In the genomic region with DNA sequence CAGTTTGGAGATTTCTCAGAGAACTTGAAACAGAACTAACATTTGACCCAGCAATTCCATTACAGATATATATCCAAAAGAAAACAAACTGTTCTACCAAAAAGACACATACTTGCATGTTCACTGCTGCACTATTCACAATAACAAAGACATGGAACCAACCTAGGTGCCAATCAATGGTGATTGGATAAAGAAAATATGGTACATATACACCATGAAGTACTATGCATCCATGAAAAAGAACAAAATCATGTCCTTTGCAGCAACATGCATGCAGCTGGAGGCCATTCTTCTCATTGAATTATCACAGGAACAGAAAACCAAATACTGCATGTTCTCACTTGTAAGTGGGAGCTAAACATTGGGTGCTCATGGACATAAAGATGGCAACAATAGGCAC, we compare ENCODE assay signal across 30 cellular contexts. TPM values are rescaled to one million over a fixed set of nuclear protein-coding genes. Genes with fewer than 3 reads are reported as not detected.
DNase-seq lines count a peak whose midpoint lies in the region; ATAC-seq, FAIRE-seq and TF ChIP-seq lines count a peak whose summit lies in the region.
"Had no signal": no experiment of that assay in that cellular context is flagged by ENCODE, and none has a peak within 500 bp of the region (broad histone marks: within the 10 kb centered on the region; RNA-seq: fewer than 3 reads in every experiment).

No MANE protein-coding gene starts in this region.

- peak; percentile 45 for FAIRE-seq in GM12891 (lab: Jason Lieb, UNC)
- no peak for FAIRE-seq in K562 (lab: Jason Lieb, UNC)
- FAIRE-seq: A204.1, GM12892, GM18507 had no signal

- peaks cover 0 to 7% of the 10 kb centered on the region in 2 experiments; a peak in 1 of 5 replicates for H3K27me3 ChIP-seq in K562 (ENCODE audit: control insufficient read depth in 2 of 2, insufficient read depth in 2 of 2, low read length in 2 of 2)
- H3K27me3 ChIP-seq: BE2C, BLaER1 had no signal

- TF ChIP-seq POLR2A in GM12891 (IDR thresholded peaks at IDR 0.05; ENCODE audit: low read depth, low read length), result no peak
- no peak for TF ChIP-seq POLR2A in K562 (conservative IDR thresholded peaks at IDR 0.05)

- H3K9me3 ChIP-seq in HEK293 (ENCODE audit: control insufficient read depth, insufficient read depth, low read depth, low read length) (no peaks in the 10 kb centered on the region), K562 (replicated peaks; ENCODE audit: control insufficient read depth, insufficient read depth, low read depth, low read length) (no peaks in the 10 kb centered on the region)
- H3K9me3 ChIP-seq: BE2C, BLaER1 had no signal

- no peak overlapping the region for H3K4me2 ChIP-seq in K562 (ENCODE audit: insufficient read depth, low read length)
- H3K4me2 ChIP-seq: BLaER1 had no signal

- H3K4me3 Mint-ChIP-seq in activated CD8-positive, alpha-beta T cell treated with anti-CD3 and anti-CD28 coated beads for 36 hours, result no peak overlapping the region
- H3K4me3 Mint-ChIP-seq: CD14-positive monocyte; CD4-positive, alpha-beta memory T cell; CD4-positive, CD25-positive, alpha-beta regulatory T cell; CD8-positive, alpha-beta memory T cell had no signal

- no peaks in the 10 kb centered on the region for H3K9me3 Mint-ChIP-seq in activated CD8-positive, alpha-beta T cell treated with anti-CD3 and anti-CD28 coated beads for 36 hours
- H3K9me3 Mint-ChIP-seq: CD14-positive monocyte; CD8-positive, alpha-beta memory T cell had no signal

- DNase-seq in GM12891 (ENCODE audit: insufficient read length, low spot score) (no peak), K562 (ENCODE audit: extremely low read depth in 1 of 4, low spot score in 3 of 4) (no peak), germinal center (ENCODE audit: low spot score) (no peak)
- DNase-seq in activated CD8-positive, alpha-beta T cell treated with anti-CD3 and anti-CD28 coated beads for 36 hours, result no peak
- DNase-seq: 8988T; ACHN; BE2C; C1 segment of cervical spinal cord; CD4-positive, alpha-beta memory T cell; CD4-positive, CD25-positive, alpha-beta regulatory T cell; CD8-positive, alpha-beta memory T cell; COR-L47; DMS 273 treated with DMSO at 0.1 percent for 48 hours; DMS153; DMS53; DMS79; DND-41; EL; GDM1 had no signal

- no peak for TF ChIP-seq CTCF in HEK293 (tag by site-specific recombination; IDR thresholded peaks at IDR 0.05)
- TF ChIP-seq CTCF in VCaP (conservative IDR thresholded peaks at IDR 0.05), result no peak
- no peak for TF ChIP-seq CTCF in K562 (IDR thresholded peaks at IDR 0.05 in 2 of 3, conservative IDR thresholded peaks at IDR 0.05 in 1 of 3; ENCODE audit: insufficient read depth in 2 of 3, low read depth in 1 of 3, low read length in 3 of 3)
- TF ChIP-seq CTCF in activated CD8-positive, alpha-beta T cell treated with anti-CD3 and anti-CD28 coated beads for 36 hours (IDR thresholded peaks at IDR 0.05), result no peak

- H3K27ac Mint-ChIP-seq in activated CD8-positive, alpha-beta T cell treated with anti-CD3 and anti-CD28 coated beads for 36 hours, result no peak overlapping the region
- H3K27ac Mint-ChIP-seq: CD14-positive monocyte; CD4-positive, alpha-beta memory T cell; CD4-positive, CD25-positive, alpha-beta regulatory T cell; CD8-positive, alpha-beta memory T cell had no signal

- H3K4me3 ChIP-seq in HEK293 (ENCODE audit: low read depth, low read length) (no peak overlapping the region), K562 (no peak overlapping the region)
- H3K4me3 ChIP-seq: BLaER1 had no signal

- no peaks in the 10 kb centered on the region for H3K4me1 ChIP-seq in HEK293 (ENCODE audit: control insufficient read depth, insufficient read depth, low read length)
- no peaks in the 10 kb centered on the region for H3K4me1 ChIP-seq in K562 (replicated peaks in 1 of 2; ENCODE audit: control insufficient read depth in 2 of 2, insufficient read depth in 2 of 2, low read length in 2 of 2)
- H3K4me1 ChIP-seq: BE2C had no signal

- H3K4me1 Mint-ChIP-seq in activated CD8-positive, alpha-beta T cell treated with anti-CD3 and anti-CD28 coated beads for 36 hours (ENCODE audit: low read depth), result no peaks in the 10 kb centered on the region
- H3K4me1 Mint-ChIP-seq: CD4-positive, alpha-beta memory T cell; CD4-positive, CD25-positive, alpha-beta regulatory T cell; CD8-positive, alpha-beta memory T cell had no signal

- H3K27me3 Mint-ChIP-seq in activated CD8-positive, alpha-beta T cell treated with anti-CD3 and anti-CD28 coated beads for 36 hours, result peaks cover 19% of the 10 kb centered on the region
- H3K27me3 Mint-ChIP-seq: CD4-positive, CD25-positive, alpha-beta regulatory T cell had no signal

- in situ Hi-C loops in K562 (cut with MboI), result no loop called here

- H3K9ac ChIP-seq in K562 (ENCODE audit: insufficient read depth in 1 of 2, low read depth in 2 of 2, low read length in 2 of 2), result no peak overlapping the region
- H3K9ac ChIP-seq: BLaER1 had no signal

- no TSS peak for BruUV-seq in K562 (replicated peaks; lab: Mats Ljungman, UMichigan)

- intact Hi-C loops in K562 (cut with micrococcal nuclease), result no loop called here
- intact Hi-C loops in activated CD8-positive, alpha-beta T cell treated with anti-CD3 and anti-CD28 coated beads for 36 hours (cut with micrococcal nuclease), result loop anchor here (10.0 kb wide), 1 partner anchor 84 kb away; no protein-coding TSS in a partner anchor

- CTCF ChIA-PET in HEK293 (lab: Yijun Ruan, JAX) (interaction anchor here (0.7 kb wide), 1 partner anchor 1931 kb away, joined by 3 read pairs; no protein-coding TSS in a partner anchor), K562 (lab: Yijun Ruan, JAX; ENCODE audit: low intra/inter-chr PET ratio) (no interaction called here)
- CTCF ChIA-PET in activated CD8-positive, alpha-beta T cell treated with anti-CD3 and anti-CD28 coated beads for 36 hours (lab: Charles Lee), result no interaction called here

- no peak for ATAC-seq in K562
- no peak for ATAC-seq in activated CD8-positive, alpha-beta T cell treated with anti-CD3 and anti-CD28 coated beads for 36 hours
- ATAC-seq in GM19467 (IDR thresholded peaks at IDR 0.05; ENCODE audit: unreplicated experiment), result no peak
- no peak for ATAC-seq in HG03378 (IDR thresholded peaks at IDR 0.05; ENCODE audit: unreplicated experiment)

- H2AFZ ChIP-seq in K562 (ENCODE audit: low read depth, low read length), result no peak overlapping the region

- TF ChIP-seq RAD21 in K562 (CRISPR knock-in tag; conservative IDR thresholded peaks at IDR 0.05 in 1 of 2, IDR thresholded peaks at IDR 0.05 in 1 of 2), result no peak

- H3K27ac ChIP-seq in HEK293 (ENCODE audit: extremely low read depth, low read depth, low read length), result no peak overlapping the region
- H3K27ac ChIP-seq in VCaP, result peak overlapping the region; percentile 99; the same call in 1 of the 2 replicates
- H3K27ac ChIP-seq in K562 (ENCODE audit: extremely low read depth, low read depth, low read length), result no peak overlapping the region
- H3K27ac ChIP-seq: BLaER1 had no signal

- no peaks in the 10 kb centered on the region for H3K36me3 ChIP-seq in HEK293 (ENCODE audit: control insufficient read depth in 2 of 2, insufficient read depth in 1 of 2, low read length in 2 of 2)
- no peaks in the 10 kb centered on the region for H3K36me3 ChIP-seq in K562 (ENCODE audit: control insufficient read depth, insufficient read depth, low read length)
- H3K36me3 ChIP-seq: BE2C, BLaER1 had no signal

- no peaks in the 10 kb centered on the region for H4K20me1 ChIP-seq in K562 (replicated peaks; ENCODE audit: control insufficient read depth, insufficient read depth, low read length)
- H4K20me1 ChIP-seq: BLaER1 had no signal

- no peaks in the 10 kb centered on the region for H3K9me1 ChIP-seq in K562 (ENCODE audit: control insufficient read depth, insufficient read depth, low read length)

- H3K79me2 ChIP-seq in K562 (ENCODE audit: control insufficient read depth, insufficient read depth, low read length), result no peaks in the 10 kb centered on the region

- no peaks in the 10 kb centered on the region for H3K36me3 Mint-ChIP-seq in activated CD8-positive, alpha-beta T cell treated with anti-CD3 and anti-CD28 coated beads for 36 hours (ENCODE audit: low read depth)
- H3K36me3 Mint-ChIP-seq: CD14-positive monocyte; CD4-positive, alpha-beta memory T cell; CD4-positive, CD25-positive, alpha-beta regulatory T cell; CD8-positive, alpha-beta memory T cell had no signal

- TF ChIP-seq EP300 in K562 (IDR thresholded peaks at IDR 0.05; ENCODE audit: low read length), result no peak

- POLR2A ChIA-PET in HEK293 (lab: Yijun Ruan, JAX), result no interaction called here
- POLR2A ChIA-PET in K562 (lab: Yijun Ruan, JAX), result interaction anchor here (1.2 kb wide), 1 partner anchor 10 kb away, joined by 3 read pairs; no protein-coding TSS in a partner anchor
- POLR2A ChIA-PET in activated CD8-positive, alpha-beta T cell treated with anti-CD3 and anti-CD28 coated beads for 36 hours (lab: Charles Lee), result no interaction called here

TF ChIP-seq in GM12891, 5 proteins besides CTCF, POLR2A, EP300 and RAD21 (continues in another document):
- TF ChIP-seq POLR2AphosphoS5 (IDR thresholded peaks at IDR 0.05; ENCODE audit: low read depth, low read length), result no peak
- TF ChIP-seq POU2F2 (IDR thresholded peaks at IDR 0.05; ENCODE audit: low read depth, low read length), result no peak

TF ChIP-seq in K562, 482 proteins besides CTCF, POLR2A, EP300 and RAD21:
- TF ChIP-seq TCF3 (CRISPR knock-in tag; IDR thresholded peaks at IDR 0.05), result no peak
- TF ChIP-seq ZNF146 (CRISPR knock-in tag; IDR thresholded peaks at IDR 0.05; ENCODE audit: unreplicated experiment), result peak; percentile 25
- no peak for TF ChIP-seq ILF3 (IDR thresholded peaks at IDR 0.05; ENCODE audit: borderline replicate concordance)
- no peak for TF ChIP-seq JUNB (CRISPR knock-in tag; conservative IDR thresholded peaks at IDR 0.05)
- TF ChIP-seq ELF4 (CRISPR knock-in tag; IDR thresholded peaks at IDR 0.05), result no peak

RNA-seq across cellular contexts. Expression of a gene that starts 47.6 kb away (rescaled TPM):
- 0.37 TPM for polyA plus RNA-seq in GM12891 (2012; ENCODE audit: low read depth, missing spikeins)
- total RNA-seq in K562 (2011; cell fraction: chromatin; rRNA removed; ENCODE audit: low replicate concordance), result 1.7 and 3.0 TPM in 2 replicates
- 1.0 and 1.1 TPM in 2 replicates for total RNA-seq in K562 (2011; cell fraction: nucleolus; rRNA removed)
- total RNA-seq in K562 (2011; cell fraction: nucleoplasm; rRNA removed), result 1.9 and 2.4 TPM in 2 replicates
- total RNA-seq in K562 (2014; rRNA removed) (2.0 and 3.3 TPM in 2 replicates), K562 (2014; rRNA removed; fragmentation: Illumina TruSeq; extraction: Trizol) (2.5 and 2.6 TPM in 2 replicates), K562 (2015; rRNA removed; fragmentation: Illumina TruSeq; extraction: Trizol) (2.1 and 2.2 TPM in 2 replicates), K562 (2021) (2.5 and 2.8 TPM in 2 replicates)
- polyA plus RNA-seq in K562 (2011; rRNA removed) (0.40 and 0.45 TPM in 2 replicates), K562 (2014; fragmentation: Illumina TruSeq; extraction: Trizol) (3.0 and 5.0 TPM in 2 replicates), K562 (2014; fragmentation: Nextera tagmentation; extraction: Ambion mirVana) (1 to 10 TPM; 2.2 to 3.6 TPM), K562 (2014; rRNA removed) (1.6 and 2.3 TPM in 2 replicates)
- 0.25 and 0.67 TPM in 2 replicates for polyA plus RNA-seq in K562 (2011; cell fraction: cytosol; rRNA removed)
- 0.46 and 1.00 TPM in 2 replicates for polyA plus RNA-seq in K562 (2011; cell fraction: nucleus; rRNA removed)
- 3.2 and 8.1 TPM in 2 replicates for polyA plus RNA-seq in K562 (2012)
- 0.78 and 1.3 TPM in 2 replicates for polyA minus RNA-seq in K562 (2011; rRNA and poly(A)+ RNA removed)
- polyA minus RNA-seq in K562 (2011; cell fraction: cytosol; rRNA and poly(A)+ RNA removed), result 0.73 and 0.95 TPM in 2 replicates
- 0.33 and 0.54 TPM in 2 replicates for polyA minus RNA-seq in K562 (2011; cell fraction: nucleus; rRNA and poly(A)+ RNA removed)
- not detected for total RNA-seq in activated CD8-positive, alpha-beta T cell treated with anti-CD3 and anti-CD28 coated beads for 36 hours
- total RNA-seq: A673; CD4-positive, alpha-beta memory T cell; CD4-positive, CD25-positive, alpha-beta regulatory T cell; CD8-positive, alpha-beta memory T cell; G401 had no signal
